25 cellular contexts compared by ENCODE assay signal in the genomic region with DNA sequence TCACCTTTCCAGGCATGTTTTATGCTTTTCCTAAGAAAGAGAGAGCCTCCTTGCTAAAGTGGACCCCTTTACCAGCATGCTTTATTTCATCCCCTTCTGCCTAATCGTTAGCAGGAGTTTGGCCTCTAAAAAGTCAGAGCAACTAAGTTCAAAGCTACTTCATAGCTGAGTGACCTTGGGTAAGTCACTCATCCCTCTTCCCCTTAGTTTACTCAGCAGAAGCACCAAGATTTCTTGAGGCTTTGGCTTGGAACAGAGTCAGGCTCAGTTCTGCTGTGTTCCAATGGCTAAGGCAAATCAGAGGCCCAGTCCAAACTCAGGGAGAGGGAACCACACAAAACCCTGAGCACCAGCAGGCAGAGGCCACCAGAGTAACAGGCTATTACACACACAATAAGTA.
"Had no signal": no experiment of that assay in that cellular context is flagged by ENCODE, and none has a peak within 500 bp of the region (broad histone marks: within the 10 kb centered on the region; RNA-seq: fewer than 3 reads in every experiment).

No MANE protein-coding gene starts in this region.

- H3K27ac Mint-ChIP-seq: naive thymus-derived CD4-positive, alpha-beta T cell; nephron progenitor cell; stimulated activated effector memory CD8-positive, alpha-beta T cell treated with anti-CD3 and anti-CD28 coated beads, Interleukin-12 subunit alpha, Interleukin-12 subunit beta, amount 100 ng/mL, for 72 hours; type B pancreatic cell had no signal

- H3K4me3 Mint-ChIP-seq: naive thymus-derived CD4-positive, alpha-beta T cell; nephron progenitor cell; stimulated activated effector memory CD8-positive, alpha-beta T cell treated with anti-CD3 and anti-CD28 coated beads, Interleukin-12 subunit alpha, Interleukin-12 subunit beta, amount 100 ng/mL, for 72 hours; type B pancreatic cell had no signal

- H3K27ac ChIP-seq: dorsolateral prefrontal cortex, foreskin keratinocyte, gastroesophageal sphincter, heart left ventricle, hepatocyte, left lung, prostate gland, sigmoid colon, stomach, tibial artery had no signal

- H3K9me3 ChIP-seq: prostate gland, sigmoid colon, tibial artery had no signal

- H3K36me3 ChIP-seq: gastroesophageal sphincter, heart left ventricle, left lung, prostate gland, sigmoid colon, stomach, tibial artery had no signal

- H3K36me3 Mint-ChIP-seq: stimulated activated effector memory CD8-positive, alpha-beta T cell treated with anti-CD3 and anti-CD28 coated beads, Interleukin-12 subunit alpha, Interleukin-12 subunit beta, amount 100 ng/mL, for 72 hours; type B pancreatic cell had no signal

- H3K4me1 ChIP-seq: foreskin keratinocyte, prostate gland had no signal

- H3K9me3 Mint-ChIP-seq: stimulated activated effector memory CD8-positive, alpha-beta T cell treated with anti-CD3 and anti-CD28 coated beads, Interleukin-12 subunit alpha, Interleukin-12 subunit beta, amount 100 ng/mL, for 72 hours; type B pancreatic cell had no signal

- DNase-seq: dorsolateral prefrontal cortex; effector CD4-positive, alpha-beta T cell; foreskin keratinocyte; heart left ventricle; kidney; left cardiac atrium; left lung; mesendoderm; midbrain; naive thymus-derived CD4-positive, alpha-beta T cell; nephron progenitor cell; nucleus accumbens; right cardiac atrium; sigmoid colon; stimulated activated CD4-positive, alpha-beta T cell treated with anti-CD3 and anti-CD28 coated beads, Interleukin-2, amount 100 ng/mL, for 24 hours; stimulated activated CD4-positive, alpha-beta T cell treated with anti-CD3 and anti-CD28 coated beads, Interleukin-4, amount 100 ng/mL, for 24 hours; stimulated activated naive CD4-positive, alpha-beta T cell treated with Interleukin-2 at 50 U/mL for 16 hours; stomach; tibial artery had no signal

- H3K4me1 Mint-ChIP-seq: stimulated activated effector memory CD8-positive, alpha-beta T cell treated with anti-CD3 and anti-CD28 coated beads, Interleukin-12 subunit alpha, Interleukin-12 subunit beta, amount 100 ng/mL, for 72 hours had no signal

- ATAC-seq: esophagus mucosa; foreskin keratinocyte; gastroesophageal sphincter; heart left ventricle; left cardiac atrium; left lung; naive thymus-derived CD4-positive, alpha-beta T cell; right cardiac atrium; stimulated activated effector memory CD8-positive, alpha-beta T cell treated with anti-CD3 and anti-CD28 coated beads, Interleukin-12 subunit alpha, Interleukin-12 subunit beta, amount 100 ng/mL, for 72 hours had no signal

- H3K4me2 ChIP-seq: hepatocyte had no signal

- H3K4me3 ChIP-seq: dorsolateral prefrontal cortex, gastroesophageal sphincter, heart left ventricle, hepatocyte, left lung, prostate gland, sigmoid colon, stomach, tibial artery had no signal
